Comparison of ENCODE assay signal across 17 cellular contexts in the genomic region with DNA sequence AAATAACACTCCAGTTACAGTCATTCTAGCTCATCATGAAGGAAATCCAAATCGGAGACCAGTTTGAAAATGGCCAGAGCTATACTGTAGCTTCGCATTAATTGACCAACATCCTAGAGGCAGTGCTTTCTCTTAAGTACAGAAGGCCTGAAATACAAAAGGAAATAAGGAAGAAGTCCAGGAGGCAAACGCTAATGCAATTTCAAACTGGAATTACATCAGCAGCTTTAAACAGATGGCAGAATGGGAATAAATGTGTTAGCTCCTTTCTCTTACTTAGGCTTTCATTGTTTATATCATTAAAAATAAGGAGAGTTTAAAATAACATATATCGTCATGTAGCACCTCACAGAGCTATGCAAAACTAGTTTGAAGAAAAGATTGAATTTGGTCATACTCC.
A peak's percentile ranks its signal among the peaks of the same experiment; 100 is the strongest.
DNase-seq lines count a peak whose midpoint lies in the region; ATAC-seq lines count a peak whose summit lies in the region.
"Had no signal": no experiment of that assay in that cellular context is flagged by ENCODE, and none has a peak within 500 bp of the region (broad histone marks: within the 10 kb centered on the region; RNA-seq: fewer than 3 reads in every experiment).

No MANE protein-coding gene starts in this region.

- H3K23ac ChIP-seq in mesenchymal stem cell (ENCODE audit: low read length in 2 of 2) = no peak overlapping the region

- H3K79me1 ChIP-seq in mesenchymal stem cell (replicated peaks; ENCODE audit: low read length, poor library complexity, severe bottlenecking) = no peaks in the 10 kb centered on the region

- no peak overlapping the region for H3K9ac ChIP-seq in mesenchymal stem cell (ENCODE audit: low read length)
- H3K9ac ChIP-seq: BLaER1, KMS-11 had no signal

- H3K4ac ChIP-seq in mesenchymal stem cell (ENCODE audit: low read depth in 1 of 2, low read length in 2 of 2) = no peak overlapping the region

- no peak overlapping the region for H3K4me2 ChIP-seq in mesenchymal stem cell (ENCODE audit: low read length, poor library complexity, severe bottlenecking)
- H3K4me2 ChIP-seq: BLaER1, KMS-11 had no signal

- no peaks in the 10 kb centered on the region for H3K4me1 ChIP-seq in mesenchymal stem cell (ENCODE audit: control insufficient read depth, insufficient read depth, low read depth, low read length)
- H3K4me1 ChIP-seq: BLaER1, body of pancreas had no signal

- no peak overlapping the region for H4K8ac ChIP-seq in mesenchymal stem cell (ENCODE audit: low read length)

- DNase-seq in EH (ENCODE audit: low read depth) (peak; percentile 61), NCI-H1694 treated with DMSO at 0.1 percent for 48 hours (lab: John Stamatoyannopoulos, UW) (peak; percentile 37), SW480 (ENCODE audit: low spot score) (peak; percentile 34), mesenchymal stem cell (peak; percentile 50), mucosa of gallbladder (ENCODE audit: low spot score) (no peak)
- DNase-seq in activated CD4-positive, alpha-beta T cell treated with anti-CD3 and anti-CD28 coated beads for 48 hours = no peak
- DNase-seq: body of pancreas; DMS153; head of caudate nucleus; immature natural killer cell; naive thymus-derived CD8-positive, alpha-beta T cell; NCI-H446; stimulated activated CD4-positive, alpha-beta T cell treated with anti-CD3 and anti-CD28 coated beads, Interleukin-4, amount 100 ng/mL, for 4 hours; stimulated activated CD8-positive, alpha-beta memory T cell treated with anti-CD3 and anti-CD28 coated beads, Interleukin-4, amount 100 ng/mL, for 48 hours had no signal

- no peak overlapping the region for H3K18ac ChIP-seq in mesenchymal stem cell (ENCODE audit: low read depth in 1 of 2, low read length in 2 of 2)

- H2AFZ ChIP-seq in mesenchymal stem cell (ENCODE audit: low read depth, low read length) = no peak overlapping the region

- H3K14ac ChIP-seq in mesenchymal stem cell (ENCODE audit: low read length in 2 of 2) = no peak overlapping the region

- no peaks in the 10 kb centered on the region for H3K27me3 ChIP-seq in mesenchymal stem cell (ENCODE audit: control insufficient read depth in 1 of 2, insufficient read depth in 1 of 2, low read length in 2 of 2)
- H3K27me3 ChIP-seq: BLaER1, body of pancreas had no signal

- no peak overlapping the region for H4K91ac ChIP-seq in mesenchymal stem cell (ENCODE audit: low read length)

- H2AK5ac ChIP-seq in mesenchymal stem cell (ENCODE audit: low read length, severe bottlenecking) = no peak overlapping the region

- H3K9me3 ChIP-seq in mesenchymal stem cell (ENCODE audit: control insufficient read depth, low read length) = no peaks in the 10 kb centered on the region
- H3K9me3 ChIP-seq: BLaER1, body of pancreas had no signal

- H2BK5ac ChIP-seq in mesenchymal stem cell (ENCODE audit: low read depth, low read length, poor library complexity, severe bottlenecking) = no peak overlapping the region

- H3K27ac ChIP-seq in mesenchymal stem cell (ENCODE audit: low read length, poor library complexity, severe bottlenecking) = no peak overlapping the region
- H3K27ac ChIP-seq: BLaER1, body of pancreas, KMS-11 had no signal

- 85% methylated on average over 4 of the region's 4 CpGs for WGBS in mesenchymal stem cell

- H2BK12ac ChIP-seq in mesenchymal stem cell (ENCODE audit: low read length in 2 of 2) = no peak overlapping the region

- no peak overlapping the region for H2BK120ac ChIP-seq in mesenchymal stem cell (ENCODE audit: low read depth, low read length)

- H3K4me3 ChIP-seq in mesenchymal stem cell (ENCODE audit: insufficient read depth in 1 of 2, low read depth in 1 of 2, low read length in 2 of 2) = no peak overlapping the region
- H3K4me3 ChIP-seq: BLaER1, body of pancreas had no signal

- H3K36me3 ChIP-seq in mesenchymal stem cell (ENCODE audit: control insufficient read depth in 1 of 2, insufficient read depth in 2 of 2, low read depth in 1 of 2, low read length in 2 of 2) = no peaks in the 10 kb centered on the region
- H3K36me3 ChIP-seq: BLaER1 had no signal

- no peak for ATAC-seq in HG02885 (IDR thresholded peaks at IDR 0.05; ENCODE audit: poor library complexity, unreplicated experiment)
- ATAC-seq: body of pancreas; naive thymus-derived CD8-positive, alpha-beta T cell had no signal

- H2BK15ac ChIP-seq in mesenchymal stem cell (ENCODE audit: low read depth, poor library complexity, severe bottlenecking) = no peak overlapping the region

Comparison
In these comparisons a context has a peak if more than half of its experiments do, and no peak if none do; other contexts are left out.
1. DNase-seq: peak in EH (single experiment), NCI-H1694 treated with DMSO at 0.1 percent for 48 hours (single experiment), SW480 (single experiment) and mesenchymal stem cell (single experiment); none in activated CD4-positive, alpha-beta T cell treated with anti-CD3 and anti-CD28 coated beads for 48 hours (single experiment) and mucosa of gallbladder (single experiment).